In genomic region chr16:81136331-81137011, GRCh38 we compare ENCODE assay signal across 17 cellular contexts. TPM values are rescaled to one million over a fixed set of nuclear protein-coding genes. Genes with fewer than 3 reads are reported as not detected.
A peak's percentile ranks its signal among the peaks of the same experiment; 100 is the strongest.
DNase-seq lines count a peak whose midpoint lies in the region; ATAC-seq and TF ChIP-seq lines count a peak whose summit lies in the region.
"Had no signal": no experiment of that assay in that cellular context is flagged by ENCODE, and none has a peak within 500 bp of the region (broad histone marks: within the 10 kb centered on the region; RNA-seq: fewer than 3 reads in every experiment).

No MANE protein-coding gene starts in this region.

- intact Hi-C loops in dorsolateral prefrontal cortex (cut with DNase I): loop anchor here in 1 of 2 donors (5.0 kb wide), 1 partner anchor 51 kb away; no protein-coding TSS in a partner anchor
- intact Hi-C loops in vagina (cut with DNase I): no loop called here

- ATAC-seq in activated naive CD4-positive, alpha-beta T cell treated with anti-CD3 and anti-CD28 coated beads, Interleukin-2, amount 50 U/mL, for 72 hours: no peak
- no peak for ATAC-seq in HG03342 (IDR thresholded peaks at IDR 0.05; ENCODE audit: unreplicated experiment)
- no peak for ATAC-seq in stimulated activated naive CD8-positive, alpha-beta T cell treated with anti-CD3 and anti-CD28 coated beads, Interleukin-15, Interleukin-2, amounts not matched to agents 100 U/mL and 50 U/mL, for 24 hours
- ATAC-seq: body of pancreas had no signal

- H3K9me3 Mint-ChIP-seq in activated naive CD4-positive, alpha-beta T cell treated with anti-CD3 and anti-CD28 coated beads, Interleukin-2, amount 10 ng/mL, durations not matched to agents 7 days and 5 days: no peaks in the 10 kb centered on the region
- no peaks in the 10 kb centered on the region for H3K9me3 Mint-ChIP-seq in activated naive CD4-positive, alpha-beta T cell treated with anti-CD3 and anti-CD28 coated beads, Interleukin-2, amount 50 U/mL, for 72 hours
- no peaks in the 10 kb centered on the region for H3K9me3 Mint-ChIP-seq in nephron

- H3K27me3 Mint-ChIP-seq in activated naive CD4-positive, alpha-beta T cell treated with anti-CD3 and anti-CD28 coated beads, Interleukin-2, amount 10 ng/mL, durations not matched to agents 7 days and 5 days: no peaks in the 10 kb centered on the region
- H3K27me3 Mint-ChIP-seq in nephron (ENCODE audit: low read depth): peaks cover 11% of the 10 kb centered on the region

- peak overlapping the region in 33 of 59 donors; percentile 0 to 52 (median 24) for H3K4me3 ChIP-seq in dorsolateral prefrontal cortex
- no peak overlapping the region for H3K4me3 ChIP-seq in vagina
- H3K4me3 ChIP-seq: body of pancreas, thyroid gland had no signal

- H3K36me3 Mint-ChIP-seq in activated naive CD4-positive, alpha-beta T cell treated with anti-CD3 and anti-CD28 coated beads, Interleukin-2, amount 10 ng/mL, durations not matched to agents 7 days and 5 days: no peaks in the 10 kb centered on the region
- H3K36me3 Mint-ChIP-seq in activated naive CD4-positive, alpha-beta T cell treated with anti-CD3 and anti-CD28 coated beads, Interleukin-2, amount 50 U/mL, for 72 hours: no peaks in the 10 kb centered on the region
- H3K36me3 Mint-ChIP-seq in nephron (ENCODE audit: low read depth): no peaks in the 10 kb centered on the region

- peaks cover 8% of the 10 kb centered on the region for H3K4me1 ChIP-seq in vagina
- H3K4me1 ChIP-seq: body of pancreas, thyroid gland had no signal

- peak overlapping the region in 58 of 59 donors; percentile 13 to 95 (median 79) for H3K27ac ChIP-seq in dorsolateral prefrontal cortex
- H3K27ac ChIP-seq in vagina: peak overlapping the region; percentile 52
- H3K27ac ChIP-seq: body of pancreas, neutrophil, RWPE1 had no signal

- TF ChIP-seq POLR2A in vagina (IDR thresholded peaks at IDR 0.05): no peak

- H3K27me3 ChIP-seq in dorsolateral prefrontal cortex (no peaks in the 10 kb centered on the region), vagina (no peaks in the 10 kb centered on the region)
- H3K27me3 ChIP-seq: body of pancreas, neutrophil, thyroid gland had no signal

- TF ChIP-seq CTCF in dorsolateral prefrontal cortex (IDR thresholded peaks at IDR 0.05 in 54 of 56, conservative IDR thresholded peaks at IDR 0.05 in 2 of 56; ENCODE audit: low read depth in 1 of 56, partially characterized antibody in 56 of 56) (peak in 1 of 56 donors; percentile 10), nephron (IDR thresholded peaks at IDR 0.05; ENCODE audit: unreplicated experiment in 3 of 3) (no peak), vagina (IDR thresholded peaks at IDR 0.05) (no peak)

- no peak overlapping the region for H3K4me3 Mint-ChIP-seq in activated naive CD4-positive, alpha-beta T cell treated with anti-CD3 and anti-CD28 coated beads, Interleukin-2, amount 10 ng/mL, durations not matched to agents 7 days and 5 days
- no peak overlapping the region for H3K4me3 Mint-ChIP-seq in nephron

- peak overlapping the region; percentile 33 for H3K27ac Mint-ChIP-seq in activated naive CD4-positive, alpha-beta T cell treated with anti-CD3 and anti-CD28 coated beads, Interleukin-2, amount 10 ng/mL, durations not matched to agents 7 days and 5 days
- H3K27ac Mint-ChIP-seq in activated naive CD4-positive, alpha-beta T cell treated with anti-CD3 and anti-CD28 coated beads, Interleukin-2, amount 50 U/mL, for 72 hours: peak overlapping the region in 1 of 2 donors; percentile 29
- H3K27ac Mint-ChIP-seq in nephron: peak overlapping the region; percentile 70 to 93 (median 93)

- CTCF ChIA-PET in activated naive CD4-positive, alpha-beta T cell treated with anti-CD3 and anti-CD28 coated beads, Interleukin-2, amount 10 ng/mL, durations not matched to agents 7 days and 5 days (lab: Charles Lee): no interaction called here

- H3K36me3 ChIP-seq in vagina: no peaks in the 10 kb centered on the region
- H3K36me3 ChIP-seq: neutrophil, thyroid gland had no signal

- H3K4me1 Mint-ChIP-seq in activated naive CD4-positive, alpha-beta T cell treated with anti-CD3 and anti-CD28 coated beads, Interleukin-2, amount 10 ng/mL, durations not matched to agents 7 days and 5 days: no peaks in the 10 kb centered on the region
- peaks cover 11% of the 10 kb centered on the region for H3K4me1 Mint-ChIP-seq in nephron

- DNase-seq in activated naive CD4-positive, alpha-beta T cell treated with anti-CD3 and anti-CD28 coated beads, Interleukin-2, amount 10 ng/mL, durations not matched to agents 7 days and 5 days: no peak
- DNase-seq in activated naive CD4-positive, alpha-beta T cell treated with anti-CD3 and anti-CD28 coated beads, Interleukin-2, amount 50 U/mL, for 72 hours (ENCODE audit: low spot score in 2 of 2): no peak
- peak in 9 of 10 donors; percentile 55 to 86 (median 73) for DNase-seq in dorsolateral prefrontal cortex
- no peak for DNase-seq in vagina (ENCODE audit: extremely low spot score in 2 of 2)
- no peak for DNase-seq in stimulated activated naive CD8-positive, alpha-beta T cell treated with anti-CD3 and anti-CD28 coated beads, Interleukin-15, Interleukin-2, amounts not matched to agents 100 U/mL and 50 U/mL, for 24 hours
- DNase-seq in activated CD8-positive, alpha-beta memory T cell treated with anti-CD3 and anti-CD28 coated beads for 24 hours: no peak
- DNase-seq: activated CD4-positive, alpha-beta T cell treated with anti-CD3 and anti-CD28 coated beads, Interleukin-2, amount 50 U/mL, for 4 hours; left cardiac atrium; NCI-H446 treated with DMSO at 0.1 percent for 48 hours; stimulated activated CD4-positive, alpha-beta T cell treated with anti-CD3 and anti-CD28 coated beads, Interleukin-12 subunit alpha, Interleukin-12 subunit beta, amount 100 ng/mL, for 4 hours had no signal

- H3K9me3 ChIP-seq in vagina: no peaks in the 10 kb centered on the region
- H3K9me3 ChIP-seq: body of pancreas, neutrophil, thyroid gland had no signal

RNA-seq across cellular contexts. Expression of gene GCSH, which starts 40.3 kb away (rescaled TPM):
- 10 to 100 TPM; 14.4 to 18.9 TPM for total RNA-seq in activated naive CD4-positive, alpha-beta T cell treated with anti-CD3 and anti-CD28 coated beads, Interleukin-2, amount 50 U/mL, for 72 hours
- 10 to 100 TPM; 28.2 to 78.2 (median 45.7) TPM for total RNA-seq in dorsolateral prefrontal cortex
- total RNA-seq in vagina: 27.0 TPM

RNA-seq across cellular contexts. Expression of gene C16orf46, which starts 59.4 kb away (rescaled TPM):
- total RNA-seq in activated naive CD4-positive, alpha-beta T cell treated with anti-CD3 and anti-CD28 coated beads, Interleukin-2, amount 50 U/mL, for 72 hours: 1 to 10 TPM in 1 of 2 donors, under 1 TPM in 1; 0.59 to 2.4 TPM
- total RNA-seq in dorsolateral prefrontal cortex: 10 to 100 TPM in 6 of 120 experiments, 1 to 10 TPM in 112, under 1 TPM in 2; 0.69 to 11.8 (median 6.2) TPM
- 1.2 TPM for total RNA-seq in vagina
- total RNA-seq: T-helper 2 cell treated with Interferon-gamma antibody and Interleukin-4, amounts not matched to agents 100 ng/mL and 5 ng/mL, for 36 hours had no signal

Comparison
In these comparisons a context has a peak if more than half of its experiments do, and no peak if none do; other contexts are left out.
1. DNase-seq: peak in dorsolateral prefrontal cortex (9 of 10); none in activated naive CD4-positive, alpha-beta T cell treated with anti-CD3 and anti-CD28 coated beads, Interleukin-2, amount 10 ng/mL, durations not matched to agents 7 days and 5 days (single experiment), activated naive CD4-positive, alpha-beta T cell treated with anti-CD3 and anti-CD28 coated beads, Interleukin-2, amount 50 U/mL, for 72 hours (0 of 2), vagina (0 of 2), stimulated activated naive CD8-positive, alpha-beta T cell treated with anti-CD3 and anti-CD28 coated beads, Interleukin-15, Interleukin-2, amounts not matched to agents 100 U/mL and 50 U/mL, for 24 hours (single experiment) and activated CD8-positive, alpha-beta memory T cell treated with anti-CD3 and anti-CD28 coated beads for 24 hours (single experiment).
2. H3K4me3 ChIP-seq: peak in dorsolateral prefrontal cortex (33 of 59); none in vagina (0 of 2).